28 cellular contexts compared by ENCODE assay signal in the genomic region with DNA sequence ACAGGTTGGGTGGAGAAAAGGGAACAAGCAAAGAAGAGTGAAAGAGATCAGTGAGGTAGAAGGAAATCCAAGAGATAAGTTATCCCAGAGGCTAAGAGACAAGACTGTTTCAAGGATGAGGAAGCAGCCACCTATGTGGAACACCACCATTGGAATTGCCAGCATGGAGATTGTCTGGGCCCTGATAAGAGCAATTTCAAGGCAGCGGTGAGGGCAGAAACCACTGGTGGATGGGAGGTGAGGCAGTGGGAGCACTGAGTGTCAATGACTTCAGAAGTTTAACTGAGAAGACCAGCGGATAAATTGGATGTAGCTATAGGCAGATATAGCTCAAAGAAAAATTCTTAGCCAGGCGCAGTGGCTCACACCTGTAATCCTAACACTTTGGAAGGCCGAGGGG.
"Had no signal": no experiment of that assay in that cellular context is flagged by ENCODE, and none has a peak within 500 bp of the region (broad histone marks: within the 10 kb centered on the region; RNA-seq: fewer than 3 reads in every experiment).

No MANE protein-coding gene starts in this region.

- H3K4me1 ChIP-seq: ascending aorta, colonic mucosa had no signal

- ATAC-seq: activated naive CD4-positive, alpha-beta T cell treated with anti-CD3 and anti-CD28 coated beads, Interleukin-2, amount 50 U/mL, for 72 hours; activated T-cell treated with anti-CD3 and anti-CD28 coated beads, Interleukin-2, amount 50 U/mL, for 72 hours; gastroesophageal sphincter had no signal

- FAIRE-seq: endothelial cell of umbilical vein had no signal

- DNase-seq: activated CD4-positive, alpha-beta memory T cell treated with anti-CD3 and anti-CD28 coated beads, Interleukin-2, amount 10 ng/mL, durations not matched to agents 7 days and 5 days; activated CD4-positive, alpha-beta T cell treated with anti-CD3 and anti-CD28 coated beads for 4 hours; activated CD4-positive, alpha-beta T cell treated with anti-CD3 and anti-CD28 coated beads, Interleukin-2, amount 10 ng/mL, durations not matched to agents 7 days and 5 days; activated CD4-positive, alpha-beta T cell treated with anti-CD3 and anti-CD28 coated beads, Interleukin-2, amount 50 U/mL, for 4 hours; activated CD4-positive, CD25-positive, alpha-beta regulatory T cell; activated CD4-positive, CD25-positive, alpha-beta regulatory T cell treated with anti-CD3 and anti-CD28 coated beads, Interleukin-2, amount 50 U/mL, for 72 hours; activated CD8-positive, alpha-beta memory T cell treated with anti-CD3 and anti-CD28 coated beads, Interleukin-2, amount 50 U/mL, for 48 hours; activated gamma-delta T cell; activated naive CD4-positive, alpha-beta T cell; activated naive CD4-positive, alpha-beta T cell treated with anti-CD3 and anti-CD28 coated beads, Interleukin-2, amount 10 ng/mL, durations not matched to agents 7 days and 5 days; activated naive CD8-positive, alpha-beta T cell treated with anti-CD3 and anti-CD28 coated beads, Interleukin-2, amount 10 ng/mL, durations not matched to agents 7 days and 5 days; activated T-cell treated with anti-CD3 and anti-CD28 coated beads for 4 hours; activated T-cell treated with anti-CD3 and anti-CD28 coated beads, Interleukin-2, amount 50 U/mL, for 24 hours; activated T-cell treated with anti-CD3 and anti-CD28 coated beads, Interleukin-2, amount 50 U/mL, for 72 hours; central memory CD4-positive, alpha-beta T cell; cerebellar nuclear complex; colonic mucosa; effector CD8-positive, alpha-beta T cell; esophagus squamous epithelium; foreskin melanocyte; T-helper 2 cell had no signal

- H3K36me3 ChIP-seq: ascending aorta, breast epithelium, cardiac muscle cell, colonic mucosa, esophagus squamous epithelium, gastroesophageal sphincter had no signal

- H3K9me3 ChIP-seq: ascending aorta, breast epithelium, colonic mucosa, esophagus squamous epithelium, gastroesophageal sphincter had no signal

- H3K27ac ChIP-seq: ascending aorta, cardiac muscle cell, colonic mucosa, epithelial cell of prostate had no signal

- H3K4me3 ChIP-seq: ascending aorta, breast epithelium, cardiac muscle cell, colonic mucosa, esophagus squamous epithelium, gastroesophageal sphincter had no signal

- H3K27me3 ChIP-seq: ascending aorta, breast epithelium, cardiac muscle cell, colonic mucosa, esophagus squamous epithelium, gastroesophageal sphincter had no signal
